ENCODE assay signal across 26 cellular contexts in genomic region chr9:77779010-77779409, GRCh38.
DNase-seq lines count a peak whose midpoint lies in the region; ATAC-seq, FAIRE-seq and TF ChIP-seq lines count a peak whose summit lies in the region.
"Had no signal": no experiment of that assay in that cellular context is flagged by ENCODE, and none has a peak within 500 bp of the region (broad histone marks: within the 10 kb centered on the region; RNA-seq: fewer than 3 reads in every experiment).

No MANE protein-coding gene starts in this region.

- POLR2A ChIA-PET in activated CD4-positive, alpha-beta T cell treated with anti-CD3 and anti-CD28 coated beads for 36 hours (lab: Charles Lee) = interaction anchor here (0.6 kb wide), 1 partner anchor 200 kb away, joined by 4 read pairs; no protein-coding TSS in a partner anchor
- POLR2A ChIA-PET in CD8-positive, alpha-beta T cell (lab: Charles Lee) = no interaction called here

- no peaks in the 10 kb centered on the region for H3K36me3 ChIP-seq in CD8-positive, alpha-beta T cell (ENCODE audit: insufficient read depth, low read length)
- no peaks in the 10 kb centered on the region for H3K36me3 ChIP-seq in kidney (ENCODE audit: control insufficient read depth in 1 of 2, insufficient read depth in 2 of 2, low read length in 2 of 2)
- no peaks in the 10 kb centered on the region for H3K36me3 ChIP-seq in trophoblast cell (ENCODE audit: control insufficient read depth in 1 of 2, insufficient read depth in 2 of 2, low read length in 2 of 2)
- H3K36me3 ChIP-seq in brain microvascular endothelial cell (replicated peaks) = no peaks in the 10 kb centered on the region
- H3K36me3 ChIP-seq: thoracic aorta had no signal

- H3K79me1 ChIP-seq in trophoblast cell (ENCODE audit: low read length) = no peaks in the 10 kb centered on the region

- no peaks in the 10 kb centered on the region for H3K79me2 ChIP-seq in trophoblast cell (ENCODE audit: control insufficient read depth, insufficient read depth, low read length, poor library complexity)

- peaks cover 11% of the 10 kb centered on the region for H3K9me3 Mint-ChIP-seq in activated CD4-positive, alpha-beta T cell treated with anti-CD3 and anti-CD28 coated beads for 36 hours (ENCODE audit: low read depth)
- peaks cover 4% of the 10 kb centered on the region for H3K9me3 Mint-ChIP-seq in CD8-positive, alpha-beta T cell
- peaks cover 17% of the 10 kb centered on the region for H3K9me3 Mint-ChIP-seq in activated T-helper 1 cell treated with anti-CD3 and anti-CD28 coated beads, Interleukin-12 subunit alpha, Interleukin-12 subunit beta, Interleukin-2, Interleukin-4 antibody, amounts not matched to agents 30 ng/mL and 10 ng/mL and 1 ng/mL, durations not matched to agents 14 hours and 24 hours and 36 hours
- H3K9me3 Mint-ChIP-seq: HFFc6 had no signal

- H3K4ac ChIP-seq in trophoblast cell (ENCODE audit: low read depth, low read length) = no peak overlapping the region

- intact Hi-C loops in activated CD4-positive, alpha-beta T cell treated with anti-CD3 and anti-CD28 coated beads for 36 hours (cut with DNase I, micrococcal nuclease) = loop anchor here in 1 of 2 experiments (10.0 kb wide), 1 partner anchor 256 kb away; the partner anchor contains the start of gene GNAQ
- intact Hi-C loops in CD8-positive, alpha-beta T cell (cut with DNase I, micrococcal nuclease) = loop anchor here in 1 of 2 experiments (10.0 kb wide), 1 partner anchor 246 kb away; no protein-coding TSS in a partner anchor
- intact Hi-C loops in activated T-helper 1 cell treated with anti-CD3 and anti-CD28 coated beads, Interleukin-12 subunit alpha, Interleukin-12 subunit beta, Interleukin-2, Interleukin-4 antibody, amounts not matched to agents 30 ng/mL and 10 ng/mL and 1 ng/mL, durations not matched to agents 14 hours and 24 hours and 36 hours (cut with micrococcal nuclease) = loop anchor here (1.0 to 5.0 kb wide), 3 partner anchors 22 to 52 kb away; no protein-coding TSS in a partner anchor
- intact Hi-C loops in kidney (cut with DNase I) = no loop called here

- no peaks in the 10 kb centered on the region for H3K9me3 ChIP-seq in CD8-positive, alpha-beta T cell (ENCODE audit: low read length)
- H3K9me3 ChIP-seq in kidney (ENCODE audit: control insufficient read depth in 1 of 2, low read length in 2 of 2) (peaks cover 0 to 17% of the 10 kb centered on the region in 2 donors), trophoblast cell (ENCODE audit: insufficient read depth, low read depth, low read length) (no peaks in the 10 kb centered on the region)
- H3K9me3 ChIP-seq: thoracic aorta had no signal

- no peak overlapping the region for H3K18ac ChIP-seq in trophoblast cell (ENCODE audit: low read length)

- CTCF ChIA-PET in activated CD4-positive, alpha-beta T cell treated with anti-CD3 and anti-CD28 coated beads for 36 hours (lab: Charles Lee) = interaction anchor here (1.4 kb wide), 1 partner anchor 63 kb away, joined by 3 read pairs; no protein-coding TSS in a partner anchor
- CTCF ChIA-PET in CD8-positive, alpha-beta T cell (lab: Charles Lee) = interaction anchor here (1.2 kb wide), 1 partner anchor 40 kb away, joined by 3 read pairs; no protein-coding TSS in a partner anchor

- DNase-seq in activated CD4-positive, alpha-beta T cell treated with anti-CD3 and anti-CD28 coated beads for 36 hours = no peak
- DNase-seq in activated CD4-positive, alpha-beta T cell treated with anti-CD3 and anti-CD28 coated beads, Interleukin-2, amount 50 U/mL, for 1 hour = no peak
- DNase-seq in CD8-positive, alpha-beta T cell = no peak
- DNase-seq in activated T-helper 1 cell treated with anti-CD3 and anti-CD28 coated beads, Interleukin-12 subunit alpha, Interleukin-12 subunit beta, Interleukin-2, Interleukin-4 antibody, amounts not matched to agents 30 ng/mL and 10 ng/mL and 1 ng/mL, durations not matched to agents 14 hours and 24 hours and 36 hours (ENCODE audit: low spot score) = no peak
- DNase-seq in kidney (no peak), trophoblast cell (no peak), brain microvascular endothelial cell (no peak)
- DNase-seq: 8988T; activated CD4-positive, CD25-positive, alpha-beta regulatory T cell; activated CD8-positive, alpha-beta memory T cell treated with anti-CD3 and anti-CD28 coated beads, Interleukin-2, amount 50 U/mL, for 4 hours; COR-L47; DMS79 treated with DMSO at 0.1 percent for 48 hours; HFFc6; Karpas-422; NCI-H187; NCI-H69; nucleus accumbens; stimulated activated CD4-positive, alpha-beta T cell treated with anti-CD3 and anti-CD28 coated beads, Interleukin-1b, Interleukin-23, amount 100 ng/mL, for 48 hours had no signal

- peaks cover 35% of the 10 kb centered on the region for H3K36me3 Mint-ChIP-seq in activated CD4-positive, alpha-beta T cell treated with anti-CD3 and anti-CD28 coated beads for 36 hours (ENCODE audit: low read depth)
- peaks cover 36% of the 10 kb centered on the region for H3K36me3 Mint-ChIP-seq in CD8-positive, alpha-beta T cell
- peaks cover 36% of the 10 kb centered on the region for H3K36me3 Mint-ChIP-seq in activated T-helper 1 cell treated with anti-CD3 and anti-CD28 coated beads, Interleukin-12 subunit alpha, Interleukin-12 subunit beta, Interleukin-2, Interleukin-4 antibody, amounts not matched to agents 30 ng/mL and 10 ng/mL and 1 ng/mL, durations not matched to agents 14 hours and 24 hours and 36 hours (ENCODE audit: low read depth)
- H3K36me3 Mint-ChIP-seq: stimulated activated memory B cell treated with anti-CD40 and anti-IgM and Interleukin-4, amounts not matched to agents 10 μg/mL and 1 μg/mL and 100 μg/mL, for 72 hours had no signal

- no peak overlapping the region for H4K12ac ChIP-seq in trophoblast cell (ENCODE audit: low read depth, low read length)

- no peaks in the 10 kb centered on the region for H3K4me1 ChIP-seq in CD8-positive, alpha-beta T cell (ENCODE audit: insufficient read depth, low read length)
- no peaks in the 10 kb centered on the region for H3K4me1 ChIP-seq in kidney (ENCODE audit: control insufficient read depth in 1 of 2, insufficient read depth in 1 of 2, low read depth in 1 of 2, low read length in 2 of 2)
- H3K4me1 ChIP-seq in trophoblast cell (ENCODE audit: control insufficient read depth in 1 of 2, insufficient read depth in 2 of 2, low read length in 2 of 2) = no peaks in the 10 kb centered on the region

- peak; percentile 57 for ATAC-seq in activated CD4-positive, alpha-beta T cell treated with anti-CD3 and anti-CD28 coated beads for 36 hours
- no peak for ATAC-seq in CD8-positive, alpha-beta T cell
- ATAC-seq in HG03442 (IDR thresholded peaks at IDR 0.05; ENCODE audit: unreplicated experiment) = no peak
- ATAC-seq: stimulated activated memory B cell treated with anti-CD40 and anti-IgM and Interleukin-4, amounts not matched to agents 10 μg/mL and 1 μg/mL and 100 μg/mL, for 72 hours had no signal

- no peak overlapping the region for H3K23ac ChIP-seq in trophoblast cell (ENCODE audit: low read length)

- peak overlapping the region; percentile 30 for H3K27ac Mint-ChIP-seq in activated CD4-positive, alpha-beta T cell treated with anti-CD3 and anti-CD28 coated beads for 36 hours
- peak overlapping the region; percentile 8 for H3K27ac Mint-ChIP-seq in CD8-positive, alpha-beta T cell
- peak overlapping the region; percentile 85 for H3K27ac Mint-ChIP-seq in activated T-helper 1 cell treated with anti-CD3 and anti-CD28 coated beads, Interleukin-12 subunit alpha, Interleukin-12 subunit beta, Interleukin-2, Interleukin-4 antibody, amounts not matched to agents 30 ng/mL and 10 ng/mL and 1 ng/mL, durations not matched to agents 14 hours and 24 hours and 36 hours
- H3K27ac Mint-ChIP-seq: HFFc6; stimulated activated memory B cell treated with anti-CD40 and anti-IgM and Interleukin-4, amounts not matched to agents 10 μg/mL and 1 μg/mL and 100 μg/mL, for 72 hours had no signal

- H2BK120ac ChIP-seq in trophoblast cell (ENCODE audit: insufficient read depth, low read length, poor library complexity) = no peak overlapping the region

- TF ChIP-seq CTCF in CD8-positive, alpha-beta T cell (IDR thresholded peaks at IDR 0.05) = no peak
- TF ChIP-seq CTCF in kidney (IDR thresholded peaks at IDR 0.05; ENCODE audit: borderline replicate concordance, extremely low read depth, insufficient read depth) (no peak), brain microvascular endothelial cell (IDR thresholded peaks at IDR 0.05; ENCODE audit: low read depth, low read length, missing control alignments) (no peak)

- H2AFZ ChIP-seq in trophoblast cell (ENCODE audit: insufficient read depth, low read length, poor library complexity) = no peak overlapping the region

- in situ Hi-C loops in brain microvascular endothelial cell (cut with HindIII; ENCODE audit: low pct_ligation_motif_present, low sequenced_read_pairs) = no loop called here

- no peak overlapping the region for H4K91ac ChIP-seq in trophoblast cell (ENCODE audit: low read depth, low read length)

- no peak overlapping the region for H3K27ac ChIP-seq in CD8-positive, alpha-beta T cell (ENCODE audit: low read depth, low read length)
- H3K27ac ChIP-seq in kidney (ENCODE audit: low read depth in 2 of 2, low read length in 2 of 2) (no peak overlapping the region), trophoblast cell (ENCODE audit: low read depth, low read length) (no peak overlapping the region), brain microvascular endothelial cell (no peak overlapping the region)
- H3K27ac ChIP-seq: coronary artery, SK-N-MC, thoracic aorta had no signal

- H3K4me3 ChIP-seq in CD8-positive, alpha-beta T cell (ENCODE audit: low read depth, low read length) = no peak overlapping the region
- H3K4me3 ChIP-seq in kidney (ENCODE audit: low read length in 2 of 2) = no peak overlapping the region
- H3K4me3 ChIP-seq in trophoblast cell (ENCODE audit: low read depth, low read length) = no peak overlapping the region
- H3K4me3 ChIP-seq in brain microvascular endothelial cell (ENCODE audit: low read depth, low read length) = no peak overlapping the region
- H3K4me3 ChIP-seq: coronary artery, SK-N-MC, skin epidermis, thoracic aorta had no signal

- peak; percentile 17 for FAIRE-seq in kidney (lab: Jason Lieb, UNC)
- FAIRE-seq: GM12892, HTR-8/SVneo had no signal

- H3K4me1 Mint-ChIP-seq in activated CD4-positive, alpha-beta T cell treated with anti-CD3 and anti-CD28 coated beads for 36 hours = peaks cover 29% of the 10 kb centered on the region
- peaks cover 22% of the 10 kb centered on the region for H3K4me1 Mint-ChIP-seq in CD8-positive, alpha-beta T cell (ENCODE audit: low read depth)
- peaks cover 48% of the 10 kb centered on the region for H3K4me1 Mint-ChIP-seq in activated T-helper 1 cell treated with anti-CD3 and anti-CD28 coated beads, Interleukin-12 subunit alpha, Interleukin-12 subunit beta, Interleukin-2, Interleukin-4 antibody, amounts not matched to agents 30 ng/mL and 10 ng/mL and 1 ng/mL, durations not matched to agents 14 hours and 24 hours and 36 hours (ENCODE audit: low read depth)
- H3K4me1 Mint-ChIP-seq: stimulated activated memory B cell treated with anti-CD40 and anti-IgM and Interleukin-4, amounts not matched to agents 10 μg/mL and 1 μg/mL and 100 μg/mL, for 72 hours had no signal

- no peak overlapping the region for H4K8ac ChIP-seq in trophoblast cell (ENCODE audit: low read depth, low read length)

- H2BK5ac ChIP-seq in trophoblast cell (ENCODE audit: low read depth, low read length, poor library complexity) = no peak overlapping the region

- no peak overlapping the region for H2BK12ac ChIP-seq in trophoblast cell (ENCODE audit: low read length)

- no CpG with 5 or more reads among the region's 2 CpGs for WGBS in trophoblast cell (ENCODE audit: extremely low coverage, insufficient coverage, insufficient read length)

- H3K27me3 Mint-ChIP-seq in activated CD4-positive, alpha-beta T cell treated with anti-CD3 and anti-CD28 coated beads for 36 hours = no peaks in the 10 kb centered on the region
- no peaks in the 10 kb centered on the region for H3K27me3 Mint-ChIP-seq in CD8-positive, alpha-beta T cell (ENCODE audit: low read depth)
- H3K27me3 Mint-ChIP-seq in activated T-helper 1 cell treated with anti-CD3 and anti-CD28 coated beads, Interleukin-12 subunit alpha, Interleukin-12 subunit beta, Interleukin-2, Interleukin-4 antibody, amounts not matched to agents 30 ng/mL and 10 ng/mL and 1 ng/mL, durations not matched to agents 14 hours and 24 hours and 36 hours (ENCODE audit: insufficient read depth) = no peaks in the 10 kb centered on the region
- H3K27me3 Mint-ChIP-seq: stimulated activated memory B cell treated with anti-CD40 and anti-IgM and Interleukin-4, amounts not matched to agents 10 μg/mL and 1 μg/mL and 100 μg/mL, for 72 hours had no signal

- H3K4me3 Mint-ChIP-seq in activated CD4-positive, alpha-beta T cell treated with anti-CD3 and anti-CD28 coated beads for 36 hours = peak overlapping the region; percentile 55
- H3K4me3 Mint-ChIP-seq in CD8-positive, alpha-beta T cell = peak overlapping the region; percentile 52
- peak overlapping the region; percentile 76 for H3K4me3 Mint-ChIP-seq in activated T-helper 1 cell treated with anti-CD3 and anti-CD28 coated beads, Interleukin-12 subunit alpha, Interleukin-12 subunit beta, Interleukin-2, Interleukin-4 antibody, amounts not matched to agents 30 ng/mL and 10 ng/mL and 1 ng/mL, durations not matched to agents 14 hours and 24 hours and 36 hours
- H3K4me3 Mint-ChIP-seq: HFFc6; stimulated activated memory B cell treated with anti-CD40 and anti-IgM and Interleukin-4, amounts not matched to agents 10 μg/mL and 1 μg/mL and 100 μg/mL, for 72 hours had no signal

- H3K27me3 ChIP-seq in CD8-positive, alpha-beta T cell (ENCODE audit: insufficient read depth, low read length) = no peaks in the 10 kb centered on the region
- H3K27me3 ChIP-seq in trophoblast cell (ENCODE audit: insufficient read depth, low read length) (no peaks in the 10 kb centered on the region), brain microvascular endothelial cell (replicated peaks) (no peaks in the 10 kb centered on the region)

- H3K9ac ChIP-seq in kidney (ENCODE audit: low read length in 2 of 2) (no peak overlapping the region), trophoblast cell (ENCODE audit: low read length) (no peak overlapping the region)

- H3K14ac ChIP-seq in trophoblast cell (ENCODE audit: low read length) = no peak overlapping the region

- no peak overlapping the region for H2AK5ac ChIP-seq in trophoblast cell (ENCODE audit: low read length)

- no peak overlapping the region for H3K4me2 ChIP-seq in trophoblast cell (ENCODE audit: low read length)

Comparison
In these comparisons a context has a peak if more than half of its experiments do, and no peak if none do; other contexts are left out.
1. H3K27ac Mint-ChIP-seq: peak in every context shown above with its lines; median percentile 85 in activated T-helper 1 cell treated with anti-CD3 and anti-CD28 coated beads, Interleukin-12 subunit alpha, Interleukin-12 subunit beta, Interleukin-2, Interleukin-4 antibody, amounts not matched to agents 30 ng/mL and 10 ng/mL and 1 ng/mL, durations not matched to agents 14 hours and 24 hours and 36 hours; 30 in activated CD4-positive, alpha-beta T cell treated with anti-CD3 and anti-CD28 coated beads for 36 hours; 8 in CD8-positive, alpha-beta T cell.